In genomic region chr4:181278941-181279340, GRCh38 we compare ENCODE assay signal across 20 cellular contexts.
"Had no signal": no experiment of that assay in that cellular context is flagged by ENCODE, and none has a peak within 500 bp of the region (broad histone marks: within the 10 kb centered on the region; RNA-seq: fewer than 3 reads in every experiment).

No MANE protein-coding gene starts in this region.

- DNase-seq: cortex of kidney; dorsolateral prefrontal cortex; effector CD8-positive, alpha-beta T cell; esophagus squamous epithelium; foreskin fibroblast; kidney glomerular epithelial cell; mucosa of descending colon; naive thymus-derived CD8-positive, alpha-beta T cell; posterior cingulate gyrus; sigmoid colon; stimulated activated CD4-positive, alpha-beta T cell treated with anti-CD3 and anti-CD28 coated beads, Interleukin-2, amount 100 ng/mL, for 24 hours; stimulated activated CD4-positive, alpha-beta T cell treated with anti-CD3 and anti-CD28 coated beads, Interleukin-4, amount 100 ng/mL, for 4 hours; stimulated activated naive B cell treated with anti-CD40 and anti-IgM and Interleukin-4, amounts not matched to agents 10 μg/mL and 1 μg/mL and 100 μg/mL, for 72 hours; stimulated activated naive CD8-positive, alpha-beta T cell treated with anti-CD3 and anti-CD28 coated beads, Interleukin-15, amount 100 ng/mL, for 72 hours; testis; upper lobe of right lung had no signal

- H3K36me3 Mint-ChIP-seq: naive thymus-derived CD8-positive, alpha-beta T cell; stimulated activated naive B cell treated with anti-CD40 and anti-IgM and Interleukin-4, amounts not matched to agents 10 μg/mL and 1 μg/mL and 100 μg/mL, for 72 hours had no signal

- H3K4me3 ChIP-seq: dorsolateral prefrontal cortex, esophagus squamous epithelium, mucosa of descending colon, right atrium auricular region, sigmoid colon, skin epidermis, testis, tibial nerve, upper lobe of right lung, vagina had no signal

- H3K4me1 Mint-ChIP-seq: naive thymus-derived CD8-positive, alpha-beta T cell; stimulated activated naive B cell treated with anti-CD40 and anti-IgM and Interleukin-4, amounts not matched to agents 10 μg/mL and 1 μg/mL and 100 μg/mL, for 72 hours; stimulated activated naive CD8-positive, alpha-beta T cell treated with anti-CD3 and anti-CD28 coated beads, Interleukin-15, amount 100 ng/mL, for 72 hours had no signal

- H3K9me3 ChIP-seq: esophagus squamous epithelium, mucosa of descending colon, right atrium auricular region, sigmoid colon, testis, tibial nerve, upper lobe of right lung, vagina had no signal

- H3K36me3 ChIP-seq: esophagus squamous epithelium, right atrium auricular region, sigmoid colon, tibial nerve, upper lobe of right lung, vagina had no signal

- H3K27ac ChIP-seq: dorsolateral prefrontal cortex, esophagus squamous epithelium, right atrium auricular region, sigmoid colon, skin epidermis, testis, tibial nerve, upper lobe of right lung, vagina had no signal

- H3K4me1 ChIP-seq: esophagus squamous epithelium, right atrium auricular region, sigmoid colon, testis, tibial nerve, upper lobe of right lung, vagina had no signal

- ATAC-seq: mucosa of descending colon; naive thymus-derived CD8-positive, alpha-beta T cell; stimulated activated naive B cell treated with anti-CD40 and anti-IgM and Interleukin-4, amounts not matched to agents 10 μg/mL and 1 μg/mL and 100 μg/mL, for 72 hours; stimulated activated naive CD8-positive, alpha-beta T cell treated with anti-CD3 and anti-CD28 coated beads, Interleukin-15, amount 100 ng/mL, for 72 hours; upper lobe of right lung had no signal

- H3K27ac Mint-ChIP-seq: naive thymus-derived CD8-positive, alpha-beta T cell; stimulated activated naive B cell treated with anti-CD40 and anti-IgM and Interleukin-4, amounts not matched to agents 10 μg/mL and 1 μg/mL and 100 μg/mL, for 72 hours had no signal

- H3K27me3 Mint-ChIP-seq: naive thymus-derived CD8-positive, alpha-beta T cell; stimulated activated naive B cell treated with anti-CD40 and anti-IgM and Interleukin-4, amounts not matched to agents 10 μg/mL and 1 μg/mL and 100 μg/mL, for 72 hours; stimulated activated naive CD8-positive, alpha-beta T cell treated with anti-CD3 and anti-CD28 coated beads, Interleukin-15, amount 100 ng/mL, for 72 hours had no signal

- H3K27me3 ChIP-seq: esophagus squamous epithelium, right atrium auricular region, sigmoid colon, testis, tibial nerve, upper lobe of right lung, vagina had no signal

- H3K4me3 Mint-ChIP-seq: naive thymus-derived CD8-positive, alpha-beta T cell; stimulated activated naive B cell treated with anti-CD40 and anti-IgM and Interleukin-4, amounts not matched to agents 10 μg/mL and 1 μg/mL and 100 μg/mL, for 72 hours; stimulated activated naive CD8-positive, alpha-beta T cell treated with anti-CD3 and anti-CD28 coated beads, Interleukin-15, amount 100 ng/mL, for 72 hours had no signal
